Comparison of ENCODE assay signal across 1 cellular context in genomic region chr5:10595678-10596309, GRCh38.
TF ChIP-seq lines count a peak whose summit lies in the region.

No MANE protein-coding gene starts in this region.

TF ChIP-seq in GM23338, 12 proteins besides CTCF, POLR2A, EP300 and RAD21 (continued from another document):
- no peak for TF ChIP-seq REST (IDR thresholded peaks at IDR 0.05; ENCODE audit: unreplicated experiment)
- no peak for TF ChIP-seq CREB1 (CRISPR knock-in tag; IDR thresholded peaks at IDR 0.05; ENCODE audit: low read depth)
- TF ChIP-seq EZH2 (IDR thresholded peaks at IDR 0.05; ENCODE audit: low read depth, unreplicated experiment), result no peak
- TF ChIP-seq STAT1 (IDR thresholded peaks at IDR 0.05; ENCODE audit: unreplicated experiment), result no peak
- TF ChIP-seq ETS1 (IDR thresholded peaks at IDR 0.05), result no peak
- TF ChIP-seq JUNB (IDR thresholded peaks at IDR 0.05; ENCODE audit: unreplicated experiment), result no peak
- TF ChIP-seq NANOG (IDR thresholded peaks at IDR 0.05; ENCODE audit: borderline replicate concordance), result no peak
- TF ChIP-seq ZNF114 (CRISPR knock-in tag; IDR thresholded peaks at IDR 0.05), result no peak
- TF ChIP-seq ZNF331 (CRISPR knock-in tag; IDR thresholded peaks at IDR 0.05; ENCODE audit: low read depth), result no peak
- no peak for TF ChIP-seq POLR2AphosphoS5 (IDR thresholded peaks at IDR 0.05; ENCODE audit: low read depth)
- no peak for TF ChIP-seq EZH2phosphoT487 (IDR thresholded peaks at IDR 0.05; ENCODE audit: unreplicated experiment)
